1 cellular context compared by ENCODE assay signal in genomic region chr3:128196645-128197044, GRCh38.
TF ChIP-seq lines count a peak whose summit lies in the region.

No MANE protein-coding gene starts in this region.

TF ChIP-seq in HepG2, 621 proteins besides CTCF, POLR2A, EP300 and RAD21 (continued from another document):
- TF ChIP-seq, protein P1, sequence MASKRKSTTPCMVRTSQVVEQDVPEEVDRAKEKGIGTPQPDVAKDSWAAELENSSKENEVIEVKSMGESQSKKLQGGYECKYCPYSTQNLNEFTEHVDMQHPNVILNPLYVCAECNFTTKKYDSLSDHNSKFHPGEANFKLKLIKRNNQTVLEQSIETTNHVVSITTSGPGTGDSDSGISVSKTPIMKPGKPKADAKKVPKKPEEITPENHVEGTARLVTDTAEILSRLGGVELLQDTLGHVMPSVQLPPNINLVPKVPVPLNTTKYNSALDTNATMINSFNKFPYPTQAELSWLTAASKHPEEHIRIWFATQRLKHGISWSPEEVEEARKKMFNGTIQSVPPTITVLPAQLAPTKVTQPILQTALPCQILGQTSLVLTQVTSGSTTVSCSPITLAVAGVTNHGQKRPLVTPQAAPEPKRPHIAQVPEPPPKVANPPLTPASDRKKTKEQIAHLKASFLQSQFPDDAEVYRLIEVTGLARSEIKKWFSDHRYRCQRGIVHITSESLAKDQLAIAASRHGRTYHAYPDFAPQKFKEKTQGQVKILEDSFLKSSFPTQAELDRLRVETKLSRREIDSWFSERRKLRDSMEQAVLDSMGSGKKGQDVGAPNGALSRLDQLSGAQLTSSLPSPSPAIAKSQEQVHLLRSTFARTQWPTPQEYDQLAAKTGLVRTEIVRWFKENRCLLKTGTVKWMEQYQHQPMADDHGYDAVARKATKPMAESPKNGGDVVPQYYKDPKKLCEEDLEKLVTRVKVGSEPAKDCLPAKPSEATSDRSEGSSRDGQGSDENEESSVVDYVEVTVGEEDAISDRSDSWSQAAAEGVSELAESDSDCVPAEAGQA (IDR thresholded peaks at IDR 0.05; ENCODE audit: low read depth) = no peak
- TF ChIP-seq, protein P1 (CRISPR knock-in tag; IDR thresholded peaks at IDR 0.05; ENCODE audit: borderline replicate concordance) = no peak
- TF ChIP-seq, protein P2, sequence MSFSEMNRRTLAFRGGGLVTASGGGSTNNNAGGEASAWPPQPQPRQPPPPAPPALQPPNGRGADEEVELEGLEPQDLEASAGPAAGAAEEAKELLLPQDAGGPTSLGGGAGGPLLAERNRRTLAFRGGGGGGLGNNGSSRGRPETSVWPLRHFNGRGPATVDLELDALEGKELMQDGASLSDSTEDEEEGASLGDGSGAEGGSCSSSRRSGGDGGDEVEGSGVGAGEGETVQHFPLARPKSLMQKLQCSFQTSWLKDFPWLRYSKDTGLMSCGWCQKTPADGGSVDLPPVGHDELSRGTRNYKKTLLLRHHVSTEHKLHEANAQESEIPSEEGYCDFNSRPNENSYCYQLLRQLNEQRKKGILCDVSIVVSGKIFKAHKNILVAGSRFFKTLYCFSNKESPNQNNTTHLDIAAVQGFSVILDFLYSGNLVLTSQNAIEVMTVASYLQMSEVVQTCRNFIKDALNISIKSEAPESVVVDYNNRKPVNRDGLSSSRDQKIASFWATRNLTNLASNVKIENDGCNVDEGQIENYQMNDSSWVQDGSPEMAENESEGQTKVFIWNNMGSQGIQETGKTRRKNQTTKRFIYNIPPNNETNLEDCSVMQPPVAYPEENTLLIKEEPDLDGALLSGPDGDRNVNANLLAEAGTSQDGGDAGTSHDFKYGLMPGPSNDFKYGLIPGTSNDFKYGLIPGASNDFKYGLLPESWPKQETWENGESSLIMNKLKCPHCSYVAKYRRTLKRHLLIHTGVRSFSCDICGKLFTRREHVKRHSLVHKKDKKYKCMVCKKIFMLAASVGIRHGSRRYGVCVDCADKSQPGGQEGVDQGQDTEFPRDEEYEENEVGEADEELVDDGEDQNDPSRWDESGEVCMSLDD (CRISPR knock-in tag; IDR thresholded peaks at IDR 0.05; ENCODE audit: borderline replicate concordance) = no peak
- TF ChIP-seq FOXC1 (CRISPR knock-in tag; IDR thresholded peaks at IDR 0.05; ENCODE audit: borderline replicate concordance) = no peak
- TF ChIP-seq ZNF547 (CRISPR knock-in tag; IDR thresholded peaks at IDR 0.05) = no peak
- TF ChIP-seq HDAC6 (IDR thresholded peaks at IDR 0.05; ENCODE audit: low read depth, low read length) = no peak
